ENCODE assay signal across 10 cellular contexts in the genomic region with DNA sequence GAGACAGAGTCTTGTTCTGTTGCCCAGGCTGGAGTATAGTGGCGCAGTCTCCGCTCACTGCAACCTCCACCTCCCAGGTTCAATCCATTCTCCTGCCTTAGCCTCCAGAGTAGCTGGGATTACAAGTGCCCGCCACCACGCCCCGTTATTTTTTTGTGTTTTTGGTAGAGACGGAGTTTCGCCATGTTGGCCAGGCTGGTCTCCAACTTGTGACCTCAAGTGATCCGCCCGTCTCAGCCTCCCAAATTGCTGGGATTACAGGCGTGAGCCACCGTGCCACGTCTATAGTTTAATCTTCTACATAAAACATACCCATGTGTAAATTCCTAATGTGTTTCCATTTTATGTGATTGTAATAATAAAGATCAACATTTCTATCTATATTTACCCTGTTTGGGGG. TPM values are rescaled to one million over a fixed set of nuclear protein-coding genes. Genes with fewer than 3 reads are reported as not detected.
DNase-seq lines count a peak whose midpoint lies in the region; ATAC-seq and TF ChIP-seq lines count a peak whose summit lies in the region.
"Had no signal": no experiment of that assay in that cellular context is flagged by ENCODE, and none has a peak within 500 bp of the region (broad histone marks: within the 10 kb centered on the region; RNA-seq: fewer than 3 reads in every experiment).

No MANE protein-coding gene starts in this region.

- peaks cover 27 to 57% (median 44%) of the 10 kb centered on the region in 4 donors for H3K4me1 Mint-ChIP-seq in CD4-positive, CD25-positive, alpha-beta regulatory T cell
- peaks cover 39 to 65% of the 10 kb centered on the region in 2 donors for H3K4me1 Mint-ChIP-seq in immature natural killer cell

- no peak overlapping the region for H3K27ac ChIP-seq in CD4-positive, CD25-positive, alpha-beta regulatory T cell (ENCODE audit: insufficient read depth, low read length, poor library complexity, severe bottlenecking)
- H3K27ac ChIP-seq in GM23248 (no peak overlapping the region), VCaP (peak overlapping the region; percentile 93)

- peaks cover 25% of the 10 kb centered on the region for H3K4me1 ChIP-seq in CD4-positive, CD25-positive, alpha-beta regulatory T cell (ENCODE audit: control insufficient read depth, insufficient read depth, low read length, poor library complexity, severe bottlenecking)
- H3K4me1 ChIP-seq in GM23248 (ENCODE audit: insufficient read depth): peaks cover 15% of the 10 kb centered on the region

- no peaks in the 10 kb centered on the region for H3K9me2 ChIP-seq in GM23248 (ENCODE audit: insufficient read depth)

- H3K36me3 ChIP-seq in CD4-positive, CD25-positive, alpha-beta regulatory T cell (ENCODE audit: control insufficient read depth, insufficient read depth, low read length): no peaks in the 10 kb centered on the region
- H3K36me3 ChIP-seq in GM23248 (ENCODE audit: low read depth): no peaks in the 10 kb centered on the region

- no peaks in the 10 kb centered on the region for H4K20me1 ChIP-seq in GM23248 (ENCODE audit: insufficient read depth)

- peaks cover 78% of the 10 kb centered on the region for H3K79me2 ChIP-seq in GM23248 (ENCODE audit: insufficient read depth)

- 90 to 94% methylated on average over 12 of the region's 12 CpGs for WGBS in GM23248 (ENCODE audit: low coverage in 1 of 2, low lambda C conversion rate in 2 of 2, missing lambda C conversion rate in 2 of 2), 2 experiments

- H3K9ac ChIP-seq in GM23248: no peak overlapping the region

- peaks cover 28% of the 10 kb centered on the region for H3F3A ChIP-seq in GM23248 (ENCODE audit: insufficient read depth)

- TF ChIP-seq CTCF in VCaP (conservative IDR thresholded peaks at IDR 0.05): no peak

- no peak for DNase-seq in CD4-positive, CD25-positive, alpha-beta regulatory T cell
- no peak for DNase-seq in GM23248
- no peak for DNase-seq in immature natural killer cell
- no peak for DNase-seq in stimulated activated naive CD4-positive, alpha-beta T cell (lab: John Stamatoyannopoulos, UW)
- DNase-seq in MV-4-11 (lab: John Stamatoyannopoulos, UW): no peak
- DNase-seq: NCI-H524 treated with DMSO at 0.1 percent for 48 hours, SHP77 treated with DMSO at 0.1 percent for 48 hours had no signal

- no peak for ATAC-seq in CD4-positive, CD25-positive, alpha-beta regulatory T cell (ENCODE audit: low read depth in 2 of 2)
- ATAC-seq in HG02678 (IDR thresholded peaks at IDR 0.05; ENCODE audit: unreplicated experiment): no peak
- no peak for ATAC-seq in HG02885 (IDR thresholded peaks at IDR 0.05; ENCODE audit: poor library complexity, unreplicated experiment)

- no peaks in the 10 kb centered on the region for H3K27me3 ChIP-seq in CD4-positive, CD25-positive, alpha-beta regulatory T cell (ENCODE audit: control insufficient read depth, insufficient read depth, low read length)
- H3K27me3 ChIP-seq in GM23248 (replicated peaks; ENCODE audit: insufficient read depth): no peaks in the 10 kb centered on the region

- H3K36me3 Mint-ChIP-seq in CD4-positive, CD25-positive, alpha-beta regulatory T cell: peaks cover 3% of the 10 kb centered on the region
- H3K36me3 Mint-ChIP-seq in immature natural killer cell: peaks cover 0 to 3% (median 0%) of the 10 kb centered on the region in 3 donors

- H2AFZ ChIP-seq in GM23248: no peak overlapping the region

- peak overlapping the region; percentile 62 for H3K4me3 ChIP-seq in CD4-positive, CD25-positive, alpha-beta regulatory T cell (ENCODE audit: low read depth, low read length)
- H3K4me3 ChIP-seq in GM23248: peak overlapping the region; percentile 95; the same call in 1 of the 2 replicates

- H3K4me3 Mint-ChIP-seq in CD4-positive, CD25-positive, alpha-beta regulatory T cell: peak overlapping the region; percentile 96 to 98 (median 97)
- peak overlapping the region; percentile 94 to 99 (median 97) for H3K4me3 Mint-ChIP-seq in immature natural killer cell

- H3K27ac Mint-ChIP-seq in CD4-positive, CD25-positive, alpha-beta regulatory T cell: peak overlapping the region in 2 of 3 donors; percentile 9 to 97
- H3K27ac Mint-ChIP-seq in immature natural killer cell: peak overlapping the region in 1 of 6 donors; percentile 80

- in situ Hi-C loops in GM23248 (cut with MboI): no loop called here

- H3K9me3 ChIP-seq in CD4-positive, CD25-positive, alpha-beta regulatory T cell (ENCODE audit: control insufficient read depth in 2 of 2, low read length in 2 of 2): no peaks in the 10 kb centered on the region
- no peaks in the 10 kb centered on the region for H3K9me3 ChIP-seq in GM23248 (ENCODE audit: low read depth)

- peak overlapping the region; percentile 99 for H3K4me2 ChIP-seq in GM23248 (ENCODE audit: unreplicated experiment)

- no peaks in the 10 kb centered on the region for H3K9me3 Mint-ChIP-seq in CD4-positive, CD25-positive, alpha-beta regulatory T cell
- H3K9me3 Mint-ChIP-seq in immature natural killer cell: no peaks in the 10 kb centered on the region

- no peaks in the 10 kb centered on the region for H3K27me3 Mint-ChIP-seq in CD4-positive, CD25-positive, alpha-beta regulatory T cell
- H3K27me3 Mint-ChIP-seq in immature natural killer cell (ENCODE audit: low read depth in 3 of 3): peaks cover 0 to 6% (median 4%) of the 10 kb centered on the region in 3 donors

RNA-seq across cellular contexts. Expression of a gene that starts 1.7 kb away (rescaled TPM):
- 27.7 TPM for total RNA-seq in CD4-positive, CD25-positive, alpha-beta regulatory T cell
- 10 to 100 TPM; 28.3 to 39.1 (median 31.2) TPM for polyA plus RNA-seq in CD4-positive, CD25-positive, alpha-beta regulatory T cell
- 21.0 and 31.8 TPM in 2 replicates for total RNA-seq in GM23248 (2014; rRNA removed; shearing (Covaris generic))
- polyA plus RNA-seq in GM23248 (2016; fragmentation: Nextera tagmentation; extraction: Ambion mirVana) (19.2 and 19.7 TPM in 2 replicates), immature natural killer cell (10 to 100 TPM in 2 of 3 donors, 1 to 10 TPM in 1; 8.8 to 25.1 (median 18.1) TPM)

RNA-seq across cellular contexts. Expression of a gene that starts 16.4 kb away (rescaled TPM):
- 102 TPM for total RNA-seq in CD4-positive, CD25-positive, alpha-beta regulatory T cell
- 10 to 100 TPM; 38.1 to 48.7 (median 40.2) TPM for polyA plus RNA-seq in CD4-positive, CD25-positive, alpha-beta regulatory T cell
- total RNA-seq in GM23248 (2014; rRNA removed; shearing (Covaris generic)): 58.0 and 80.2 TPM in 2 replicates
- 60.1 and 61.9 TPM in 2 replicates for polyA plus RNA-seq in GM23248 (2016; fragmentation: Nextera tagmentation; extraction: Ambion mirVana)
- 10 to 100 TPM; 18.1 to 30.0 (median 21.6) TPM for polyA plus RNA-seq in immature natural killer cell
